In the genomic region with DNA sequence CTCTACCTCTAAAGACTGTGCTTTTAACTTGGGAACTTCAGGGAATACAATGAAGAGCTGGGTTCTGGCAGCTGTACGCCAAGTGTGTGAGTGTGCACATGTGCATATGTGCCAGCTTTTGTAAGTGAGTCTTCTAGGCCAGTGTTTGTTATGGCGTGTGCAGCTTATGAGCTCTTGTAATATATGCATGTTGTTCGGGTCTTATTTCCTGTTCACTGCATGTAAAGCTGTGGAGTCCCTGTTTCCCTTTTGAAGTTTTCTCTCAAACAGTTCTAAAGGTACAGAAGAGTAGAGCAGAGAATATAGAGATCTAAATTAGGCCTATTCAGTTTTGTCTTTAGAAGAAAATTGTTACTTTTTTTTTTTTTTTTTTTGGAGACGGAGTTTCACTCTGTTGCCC, we compare ENCODE assay signal across 13 cellular contexts. TPM values are rescaled to one million over a fixed set of nuclear protein-coding genes. Genes with fewer than 3 reads are reported as not detected.
DNase-seq lines count a peak whose midpoint lies in the region; ATAC-seq and TF ChIP-seq lines count a peak whose summit lies in the region.
"Had no signal": no experiment of that assay in that cellular context is flagged by ENCODE, and none has a peak within 500 bp of the region (broad histone marks: within the 10 kb centered on the region; RNA-seq: fewer than 3 reads in every experiment).

No MANE protein-coding gene starts in this region.

- H3K4me1 Mint-ChIP-seq in CD8-positive, alpha-beta memory T cell = peaks cover 67 to 88% (median 79%) of the 10 kb centered on the region in 3 donors
- H3K4me1 Mint-ChIP-seq in memory B cell = peaks cover 28% of the 10 kb centered on the region
- H3K4me1 Mint-ChIP-seq in chondrocyte (ENCODE audit: low read depth) = peaks cover 13% of the 10 kb centered on the region

- no peaks in the 10 kb centered on the region for H3K27me3 Mint-ChIP-seq in CD8-positive, alpha-beta memory T cell
- H3K27me3 Mint-ChIP-seq in memory B cell (no peaks in the 10 kb centered on the region), chondrocyte (ENCODE audit: low read depth) (no peaks in the 10 kb centered on the region)

- H3K9me3 Mint-ChIP-seq in CD8-positive, alpha-beta memory T cell = no peaks in the 10 kb centered on the region
- H3K9me3 Mint-ChIP-seq in memory B cell = no peaks in the 10 kb centered on the region
- H3K9me3 Mint-ChIP-seq in chondrocyte (ENCODE audit: low read depth) = no peaks in the 10 kb centered on the region

- H3K9me3 ChIP-seq in CD8-positive, alpha-beta memory T cell (ENCODE audit: low read length) = no peaks in the 10 kb centered on the region

- peaks cover 11% of the 10 kb centered on the region for H3K36me3 ChIP-seq in CD8-positive, alpha-beta memory T cell (ENCODE audit: insufficient read depth, low read length)

- peak overlapping the region; percentile 22 for H3K4me3 ChIP-seq in CD8-positive, alpha-beta memory T cell (ENCODE audit: low read length)
- H3K4me3 ChIP-seq: coronary artery had no signal

- H3K27ac ChIP-seq in CD8-positive, alpha-beta memory T cell (ENCODE audit: low read depth, low read length) = no peak overlapping the region
- H3K27ac ChIP-seq: coronary artery had no signal

- CTCF ChIA-PET in CD8-positive, alpha-beta memory T cell (lab: Charles Lee) = interaction anchor here (0.7 to 12.5 kb wide), 4 partner anchors 31 to 136 kb away, joined by 3 to 199 read pairs (median 10); partner anchors contain the start of gene TGFBR1

- peaks cover 12 to 56% (median 14%) of the 10 kb centered on the region in 3 donors for H3K36me3 Mint-ChIP-seq in CD8-positive, alpha-beta memory T cell
- H3K36me3 Mint-ChIP-seq in memory B cell = peaks cover 12% of the 10 kb centered on the region
- H3K36me3 Mint-ChIP-seq in chondrocyte (ENCODE audit: low read depth) = peaks cover 18% of the 10 kb centered on the region

- H3K4me1 ChIP-seq in CD8-positive, alpha-beta memory T cell (ENCODE audit: insufficient read depth, low read length) = peaks cover 56% of the 10 kb centered on the region

- TF ChIP-seq CTCF in chondrocyte (IDR thresholded peaks at IDR 0.05) = no peak

- peak overlapping the region; percentile 3 to 90 (median 50) for H3K27ac Mint-ChIP-seq in CD8-positive, alpha-beta memory T cell
- H3K27ac Mint-ChIP-seq in memory B cell (peak overlapping the region; percentile 78), chondrocyte (ENCODE audit: unreplicated experiment) (no peak overlapping the region)

- H3K27me3 ChIP-seq in CD8-positive, alpha-beta memory T cell (ENCODE audit: insufficient read depth, low read length, poor library complexity, severe bottlenecking) = no peaks in the 10 kb centered on the region

- POLR2A ChIA-PET in CD8-positive, alpha-beta memory T cell (lab: Charles Lee) = interaction anchor here (0.7 to 1.2 kb wide), 2 partner anchors 17 to 31 kb away, joined by 5 read pairs; no protein-coding TSS in a partner anchor

- ATAC-seq in GM21423 (IDR thresholded peaks at IDR 0.05; ENCODE audit: unreplicated experiment) (peak; percentile 45), memory B cell (ENCODE audit: low read depth) (peak; percentile 37), HG02970 (IDR thresholded peaks at IDR 0.05; ENCODE audit: low FRiP score, unreplicated experiment) (no peak)
- ATAC-seq: left lobe of liver had no signal

- peak overlapping the region in 6 of 7 donors; percentile 20 to 69 (median 53) for H3K4me3 Mint-ChIP-seq in CD8-positive, alpha-beta memory T cell
- no peak overlapping the region for H3K4me3 Mint-ChIP-seq in memory B cell
- no peak overlapping the region for H3K4me3 Mint-ChIP-seq in chondrocyte (ENCODE audit: unreplicated experiment)

- peak in 1 of 5 donors; percentile 62 for DNase-seq in CD8-positive, alpha-beta memory T cell
- DNase-seq in NCI-H2171 (lab: John Stamatoyannopoulos, UW) = peak; percentile 28
- no peak for DNase-seq in memory B cell (ENCODE audit: low spot score in 2 of 2)
- no peak for DNase-seq in EL
- no peak for DNase-seq in NCI-H1417 treated with DMSO at 0.1 percent for 48 hours (lab: John Stamatoyannopoulos, UW)
- no peak for DNase-seq in chondrocyte (ENCODE audit: low spot score)
- DNase-seq: foreskin melanocyte; NK-92 treated with Interleukin-12 subunit alpha and Interleukin-12 subunit beta, amount 100 ng/mL, for 24 hours; stimulated activated CD4-positive, alpha-beta T cell treated with anti-CD3 and anti-CD28 coated beads, Interleukin-1b, Interleukin-23, amount 100 ng/mL, for 48 hours had no signal

RNA-seq across cellular contexts. Expression of gene TGFBR1, which starts 30.6 kb away (rescaled TPM):
- 10 to 100 TPM; 36.6 to 41.9 TPM for total RNA-seq in CD8-positive, alpha-beta memory T cell
- polyA plus RNA-seq in CD8-positive, alpha-beta memory T cell = 34.4 TPM
- total RNA-seq in chondrocyte = 71.1 to 109 TPM (median 105 TPM) in 3 replicates

Comparison
In these comparisons a context has a peak if more than half of its experiments do, and no peak if none do; other contexts are left out.
1. H3K4me3 Mint-ChIP-seq: peak in CD8-positive, alpha-beta memory T cell (6 of 7); none in memory B cell (single experiment) and chondrocyte (single experiment).